Comparison of ENCODE assay signal across 21 cellular contexts in genomic region chr18:3867252-3867651, GRCh38.
"Had no signal": no experiment of that assay in that cellular context is flagged by ENCODE, and none has a peak within 500 bp of the region (broad histone marks: within the 10 kb centered on the region; RNA-seq: fewer than 3 reads in every experiment).

No MANE protein-coding gene starts in this region.

- H3K4me1 Mint-ChIP-seq: activated naive CD8-positive, alpha-beta T cell treated with anti-CD3 and anti-CD28 coated beads for 36 hours; memory B cell had no signal

- H3K36me3 Mint-ChIP-seq: activated CD4-positive, alpha-beta memory T cell treated with anti-CD3 and anti-CD28 coated beads for 36 hours; activated naive CD8-positive, alpha-beta T cell treated with anti-CD3 and anti-CD28 coated beads for 36 hours; memory B cell had no signal

- H3K4me3 ChIP-seq: cardiac muscle cell, mucosa of descending colon, spleen, testis, upper lobe of left lung had no signal

- H3K9me3 Mint-ChIP-seq: activated CD4-positive, alpha-beta memory T cell treated with anti-CD3 and anti-CD28 coated beads for 36 hours; activated naive CD8-positive, alpha-beta T cell treated with anti-CD3 and anti-CD28 coated beads for 36 hours; effector memory CD8-positive, alpha-beta T cell; memory B cell; T-helper 1 cell treated with Interleukin-12 subunit alpha and Interleukin-12 subunit beta and Interleukin-4 antibody, amounts not matched to agents 30 μg/mL and 1 μg/mL, for 36 hours had no signal

- H3K36me3 ChIP-seq: cardiac muscle cell, spleen, upper lobe of left lung had no signal

- DNase-seq: activated CD4-positive, alpha-beta memory T cell treated with anti-CD3 and anti-CD28 coated beads for 36 hours; activated CD4-positive, alpha-beta T cell treated with anti-CD3 and anti-CD28 coated beads for 4 hours; activated CD4-positive, CD25-positive, alpha-beta regulatory T cell; activated naive CD4-positive, alpha-beta T cell treated with Interleukin-2 at 50 U/mL for 16 hours; activated naive CD8-positive, alpha-beta T cell treated with anti-CD3 and anti-CD28 coated beads for 36 hours; activated T-cell treated with anti-CD3 and anti-CD28 coated beads, Interleukin-2, amount 50 U/mL, for 48 hours; dermis blood vessel endothelial cell; effector memory CD8-positive, alpha-beta T cell; foreskin melanocyte; glutamatergic neuron; hippocampal formation; mucosa of descending colon; spleen; stimulated activated CD4-positive, alpha-beta T cell treated with anti-CD3 and anti-CD28 coated beads, Interleukin-4, amount 100 ng/mL, for 1 hour; stimulated activated naive CD4-positive, alpha-beta T cell; testis; upper lobe of left lung had no signal

- H3K27me3 Mint-ChIP-seq: activated CD4-positive, alpha-beta memory T cell treated with anti-CD3 and anti-CD28 coated beads for 36 hours had no signal

- H3K4me1 ChIP-seq: spleen, testis had no signal

- H3K27me3 ChIP-seq: cardiac muscle cell, testis, upper lobe of left lung had no signal

- H3K27ac Mint-ChIP-seq: activated CD4-positive, alpha-beta memory T cell treated with anti-CD3 and anti-CD28 coated beads for 36 hours; activated naive CD8-positive, alpha-beta T cell treated with anti-CD3 and anti-CD28 coated beads for 36 hours; effector memory CD8-positive, alpha-beta T cell; memory B cell; T-helper 1 cell treated with Interleukin-12 subunit alpha and Interleukin-12 subunit beta and Interleukin-4 antibody, amounts not matched to agents 30 μg/mL and 1 μg/mL, for 36 hours had no signal

- H3K9me3 ChIP-seq: mucosa of descending colon, spleen, testis, upper lobe of left lung had no signal

- H3K4me3 Mint-ChIP-seq: activated CD4-positive, alpha-beta memory T cell treated with anti-CD3 and anti-CD28 coated beads for 36 hours; activated naive CD8-positive, alpha-beta T cell treated with anti-CD3 and anti-CD28 coated beads for 36 hours; effector memory CD8-positive, alpha-beta T cell; memory B cell; T-helper 1 cell treated with Interleukin-12 subunit alpha and Interleukin-12 subunit beta and Interleukin-4 antibody, amounts not matched to agents 30 μg/mL and 1 μg/mL, for 36 hours had no signal

- H3K27ac ChIP-seq: cardiac muscle cell, spleen, upper lobe of left lung had no signal

- ATAC-seq: effector memory CD8-positive, alpha-beta T cell; esophagus mucosa; mucosa of descending colon had no signal
